Comparison of ENCODE assay signal across 13 cellular contexts in genomic region chr2:210474776-210475175, GRCh38. TPM values are rescaled to one million over a fixed set of nuclear protein-coding genes. Genes with fewer than 3 reads are reported as not detected.
DNase-seq lines count a peak whose midpoint lies in the region; ATAC-seq and TF ChIP-seq lines count a peak whose summit lies in the region.
"Had no signal": no experiment of that assay in that cellular context is flagged by ENCODE, and none has a peak within 500 bp of the region (broad histone marks: within the 10 kb centered on the region; RNA-seq: fewer than 3 reads in every experiment).

No MANE protein-coding gene starts in this region.

- no peaks in the 10 kb centered on the region for H3K9me3 Mint-ChIP-seq in activated CD4-positive, alpha-beta memory T cell treated with anti-CD3 and anti-CD28 coated beads, Interleukin-2, amount 10 ng/mL, durations not matched to agents 7 days and 5 days
- no peaks in the 10 kb centered on the region for H3K9me3 Mint-ChIP-seq in activated CD4-positive, alpha-beta memory T cell treated with anti-CD3 and anti-CD28 coated beads for 36 hours
- peaks cover 2% of the 10 kb centered on the region for H3K9me3 Mint-ChIP-seq in glutamatergic neuron (ENCODE audit: unreplicated experiment)
- no peaks in the 10 kb centered on the region for H3K9me3 Mint-ChIP-seq in stimulated activated effector memory CD8-positive, alpha-beta T cell treated with anti-CD3 and anti-CD28 coated beads, Interleukin-12 subunit alpha, Interleukin-12 subunit beta, amount 100 ng/mL, for 72 hours

- peaks cover 4 to 16% of the 10 kb centered on the region in 2 donors for H3K4me1 ChIP-seq in adrenal gland (replicated peaks in 1 of 2)

- peaks cover 0 to 12% of the 10 kb centered on the region in 2 donors for H3K36me3 ChIP-seq in adrenal gland (replicated peaks in 1 of 2)

- DNase-seq in activated CD4-positive, alpha-beta memory T cell treated with anti-CD3 and anti-CD28 coated beads, Interleukin-2, amount 10 ng/mL, durations not matched to agents 7 days and 5 days = no peak
- DNase-seq in activated CD4-positive, alpha-beta memory T cell treated with anti-CD3 and anti-CD28 coated beads for 36 hours = no peak
- peak; percentile 20 for DNase-seq in SK-MEL-5 (ENCODE audit: low read depth, low spot score)
- DNase-seq in glutamatergic neuron = no peak
- no peak for DNase-seq in stimulated activated effector memory CD8-positive, alpha-beta T cell treated with anti-CD3 and anti-CD28 coated beads, Interleukin-12 subunit alpha, Interleukin-12 subunit beta, amount 100 ng/mL, for 72 hours (ENCODE audit: low spot score in 2 of 2)
- no peak for DNase-seq in NCI-H226
- no peak for DNase-seq in adrenal gland
- DNase-seq in GOT3 (lab: John Stamatoyannopoulos, UW) = no peak
- DNase-seq: activated CD4-positive, alpha-beta T cell treated with anti-CD3 and anti-CD28 coated beads for 36 hours; NCI-H187; NCI-H526 treated with DMSO at 0.1 percent for 48 hours; Peyer's patch had no signal

- peaks cover 37% of the 10 kb centered on the region for H3K36me3 Mint-ChIP-seq in activated CD4-positive, alpha-beta memory T cell treated with anti-CD3 and anti-CD28 coated beads, Interleukin-2, amount 10 ng/mL, durations not matched to agents 7 days and 5 days (ENCODE audit: low read depth)
- peaks cover 30% of the 10 kb centered on the region for H3K36me3 Mint-ChIP-seq in activated CD4-positive, alpha-beta memory T cell treated with anti-CD3 and anti-CD28 coated beads for 36 hours
- no peaks in the 10 kb centered on the region for H3K36me3 Mint-ChIP-seq in glutamatergic neuron (ENCODE audit: unreplicated experiment)
- H3K36me3 Mint-ChIP-seq in stimulated activated effector memory CD8-positive, alpha-beta T cell treated with anti-CD3 and anti-CD28 coated beads, Interleukin-12 subunit alpha, Interleukin-12 subunit beta, amount 100 ng/mL, for 72 hours = peaks cover 42% of the 10 kb centered on the region

- no peak for TF ChIP-seq POLR2A in adrenal gland (IDR thresholded peaks at IDR 0.05)

- no peak overlapping the region for H3K27ac ChIP-seq in adrenal gland
- H3K27ac ChIP-seq: thoracic aorta had no signal

- H3K9me3 ChIP-seq in adrenal gland (replicated peaks in 1 of 3) = no peaks in the 10 kb centered on the region
- H3K9me3 ChIP-seq: Peyer's patch, thoracic aorta had no signal

- POLR2A ChIA-PET in activated CD4-positive, alpha-beta memory T cell treated with anti-CD3 and anti-CD28 coated beads, Interleukin-2, amount 10 ng/mL, durations not matched to agents 7 days and 5 days (lab: Charles Lee) = no interaction called here
- POLR2A ChIA-PET in activated CD4-positive, alpha-beta memory T cell treated with anti-CD3 and anti-CD28 coated beads for 36 hours (lab: Charles Lee) = no interaction called here

- no peak for TF ChIP-seq CTCF in glutamatergic neuron (IDR thresholded peaks at IDR 0.05; ENCODE audit: partially characterized antibody, unreplicated experiment)
- no peak for TF ChIP-seq CTCF in adrenal gland (IDR thresholded peaks at IDR 0.05)

- whole genome bisulfite sequencing in adrenal gland, 4 donors = 74 to 95% (median 83%) methylated on average over 1 of the region's 1 CpG

- H3K4me3 Mint-ChIP-seq in activated CD4-positive, alpha-beta memory T cell treated with anti-CD3 and anti-CD28 coated beads, Interleukin-2, amount 10 ng/mL, durations not matched to agents 7 days and 5 days = peak overlapping the region; percentile 41
- no peak overlapping the region for H3K4me3 Mint-ChIP-seq in activated CD4-positive, alpha-beta memory T cell treated with anti-CD3 and anti-CD28 coated beads for 36 hours
- peak overlapping the region; percentile 20 for H3K4me3 Mint-ChIP-seq in glutamatergic neuron (ENCODE audit: unreplicated experiment)
- peak overlapping the region; percentile 94 for H3K4me3 Mint-ChIP-seq in stimulated activated effector memory CD8-positive, alpha-beta T cell treated with anti-CD3 and anti-CD28 coated beads, Interleukin-12 subunit alpha, Interleukin-12 subunit beta, amount 100 ng/mL, for 72 hours

- H3K27ac Mint-ChIP-seq in activated CD4-positive, alpha-beta memory T cell treated with anti-CD3 and anti-CD28 coated beads, Interleukin-2, amount 10 ng/mL, durations not matched to agents 7 days and 5 days = no peak overlapping the region
- no peak overlapping the region for H3K27ac Mint-ChIP-seq in activated CD4-positive, alpha-beta memory T cell treated with anti-CD3 and anti-CD28 coated beads for 36 hours
- H3K27ac Mint-ChIP-seq in glutamatergic neuron (ENCODE audit: unreplicated experiment) = peak overlapping the region; percentile 64
- H3K27ac Mint-ChIP-seq in stimulated activated effector memory CD8-positive, alpha-beta T cell treated with anti-CD3 and anti-CD28 coated beads, Interleukin-12 subunit alpha, Interleukin-12 subunit beta, amount 100 ng/mL, for 72 hours = peak overlapping the region; percentile 22

- H3K4me1 Mint-ChIP-seq in activated CD4-positive, alpha-beta memory T cell treated with anti-CD3 and anti-CD28 coated beads, Interleukin-2, amount 10 ng/mL, durations not matched to agents 7 days and 5 days = peaks cover 42% of the 10 kb centered on the region
- H3K4me1 Mint-ChIP-seq in activated CD4-positive, alpha-beta memory T cell treated with anti-CD3 and anti-CD28 coated beads for 36 hours (ENCODE audit: low read depth) = peaks cover 37% of the 10 kb centered on the region
- H3K4me1 Mint-ChIP-seq in glutamatergic neuron (ENCODE audit: low read depth, unreplicated experiment) = peaks cover 8% of the 10 kb centered on the region
- peaks cover 36% of the 10 kb centered on the region for H3K4me1 Mint-ChIP-seq in stimulated activated effector memory CD8-positive, alpha-beta T cell treated with anti-CD3 and anti-CD28 coated beads, Interleukin-12 subunit alpha, Interleukin-12 subunit beta, amount 100 ng/mL, for 72 hours

- in situ Hi-C loops in SK-MEL-5 (cut with HindIII; ENCODE audit: low pct_unique_long_range_greater_than_20kb, low sequenced_read_pairs) = no loop called here

- no peaks in the 10 kb centered on the region for H3K27me3 Mint-ChIP-seq in activated CD4-positive, alpha-beta memory T cell treated with anti-CD3 and anti-CD28 coated beads, Interleukin-2, amount 10 ng/mL, durations not matched to agents 7 days and 5 days
- H3K27me3 Mint-ChIP-seq in activated CD4-positive, alpha-beta memory T cell treated with anti-CD3 and anti-CD28 coated beads for 36 hours = no peaks in the 10 kb centered on the region
- peaks cover 2% of the 10 kb centered on the region for H3K27me3 Mint-ChIP-seq in glutamatergic neuron (ENCODE audit: unreplicated experiment)
- H3K27me3 Mint-ChIP-seq: activated CD4-positive, alpha-beta T cell treated with anti-CD3 and anti-CD28 coated beads for 36 hours had no signal

- CTCF ChIA-PET in activated CD4-positive, alpha-beta memory T cell treated with anti-CD3 and anti-CD28 coated beads, Interleukin-2, amount 10 ng/mL, durations not matched to agents 7 days and 5 days (lab: Charles Lee) = no interaction called here
- CTCF ChIA-PET in activated CD4-positive, alpha-beta memory T cell treated with anti-CD3 and anti-CD28 coated beads for 36 hours (lab: Charles Lee) = no interaction called here

- no peak overlapping the region for H3K4me3 ChIP-seq in adrenal gland

- no peaks in the 10 kb centered on the region for H3K27me3 ChIP-seq in adrenal gland
- H3K27me3 ChIP-seq: Peyer's patch had no signal

- intact Hi-C loops in activated CD4-positive, alpha-beta memory T cell treated with anti-CD3 and anti-CD28 coated beads for 36 hours (cut with micrococcal nuclease) = no loop called here
- intact Hi-C loops in adrenal gland (cut with DNase I) = no loop called here

- ATAC-seq in stimulated activated effector memory CD8-positive, alpha-beta T cell treated with anti-CD3 and anti-CD28 coated beads, Interleukin-12 subunit alpha, Interleukin-12 subunit beta, amount 100 ng/mL, for 72 hours = no peak
- ATAC-seq: activated CD4-positive, alpha-beta T cell treated with anti-CD3 and anti-CD28 coated beads for 36 hours had no signal

RNA-seq across cellular contexts. Expression of gene LANCL1, which starts 1.8 kb away (rescaled TPM):
- 10 to 100 TPM; 40.0 to 43.5 TPM for total RNA-seq in activated CD4-positive, alpha-beta memory T cell treated with anti-CD3 and anti-CD28 coated beads, Interleukin-2, amount 10 ng/mL, durations not matched to agents 7 days and 5 days
- 10 to 100 TPM; 39.1 to 42.9 TPM for total RNA-seq in activated CD4-positive, alpha-beta memory T cell treated with anti-CD3 and anti-CD28 coated beads for 36 hours
- total RNA-seq in SK-MEL-5 (2014; rRNA removed; shearing (Covaris generic)) = 32.7 and 35.2 TPM in 2 replicates
- 50.8 and 63.7 TPM in 2 replicates for polyA plus RNA-seq in SK-MEL-5 (2015; cell fraction: cytosol; rRNA removed)
- polyA plus RNA-seq in SK-MEL-5 (2015; cell fraction: nucleus; rRNA removed) = 53.2 and 60.1 TPM in 2 replicates
- total RNA-seq in glutamatergic neuron (ENCODE audit: unreplicated experiment) = 72.4 TPM
- 10 to 100 TPM; 28.0 to 62.2 (median 48.3) TPM for total RNA-seq in adrenal gland
- 10 to 100 TPM in 1 of 3 donors, 1 to 10 TPM in 2; 7.7 to 40.8 (median 9.3) TPM for polyA plus RNA-seq in adrenal gland

Comparison
In these comparisons a context has a peak if more than half of its experiments do, and no peak if none do; other contexts are left out.
1. H3K27ac Mint-ChIP-seq: peak in glutamatergic neuron (single experiment) and stimulated activated effector memory CD8-positive, alpha-beta T cell treated with anti-CD3 and anti-CD28 coated beads, Interleukin-12 subunit alpha, Interleukin-12 subunit beta, amount 100 ng/mL, for 72 hours (single experiment); none in activated CD4-positive, alpha-beta memory T cell treated with anti-CD3 and anti-CD28 coated beads, Interleukin-2, amount 10 ng/mL, durations not matched to agents 7 days and 5 days (single experiment) and activated CD4-positive, alpha-beta memory T cell treated with anti-CD3 and anti-CD28 coated beads for 36 hours (single experiment).